ENCODE assay signal across 29 cellular contexts in the genomic region with DNA sequence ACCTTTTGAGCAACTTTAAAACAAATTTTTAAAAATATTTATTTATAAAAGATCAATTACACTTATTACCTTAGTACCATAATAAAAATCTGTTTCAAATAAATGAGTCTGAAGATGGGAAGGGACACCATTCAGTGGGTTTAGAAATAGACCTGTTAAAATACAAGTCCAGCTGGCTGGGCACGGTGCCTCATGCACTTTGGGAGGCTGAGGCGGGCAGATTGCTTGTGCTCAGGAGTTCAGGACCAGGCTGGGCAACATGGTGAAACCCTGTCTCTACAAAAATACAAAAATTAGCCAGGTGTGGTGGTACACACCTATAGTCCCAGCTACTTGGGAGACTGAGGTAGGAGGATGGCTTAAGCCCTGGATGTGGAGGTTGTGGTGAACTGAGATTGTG.
"Had no signal": no experiment of that assay in that cellular context is flagged by ENCODE, and none has a peak within 500 bp of the region (broad histone marks: within the 10 kb centered on the region; RNA-seq: fewer than 3 reads in every experiment).

No MANE protein-coding gene starts in this region.

- ATAC-seq: activated CD8-positive, alpha-beta T cell treated with anti-CD3 and anti-CD28 coated beads for 36 hours; activated naive CD4-positive, alpha-beta T cell treated with anti-CD3 and anti-CD28 coated beads, Interleukin-2, amount 50 U/mL, for 72 hours; activated T-cell treated with anti-CD3 and anti-CD28 coated beads, Interleukin-2, amount 50 U/mL, for 4 hours; activated T-cell treated with anti-CD3 and anti-CD28 coated beads, Interleukin-2, amount 50 U/mL, for 72 hours; activated T-helper 17 cell treated with anti-CD3 and anti-CD28 coated beads, Interleukin-2, amount 50 U/mL, for 72 hours had no signal

- H3K9me3 ChIP-seq: adrenal gland had no signal

- H3K4me3 ChIP-seq: adrenal gland had no signal

- H3K36me3 ChIP-seq: adrenal gland had no signal

- H3K27me3 ChIP-seq: adrenal gland had no signal

- H3K27ac ChIP-seq: adrenal gland, VCaP had no signal

- DNase-seq: activated B cell treated with CpG ODN at 0.5 μM for 24 hours; activated CD4-positive, alpha-beta memory T cell treated with anti-CD3 and anti-CD28 coated beads for 36 hours; activated CD4-positive, alpha-beta T cell treated with anti-CD3 and anti-CD28 coated beads for 4 hours; activated CD4-positive, alpha-beta T cell treated with anti-CD3 and anti-CD28 coated beads, Interleukin-2, amount 10 ng/mL, durations not matched to agents 7 days and 5 days; activated CD4-positive, CD25-positive, alpha-beta regulatory T cell treated with anti-CD3 and anti-CD28 coated beads, Interleukin-2, amount 50 U/mL, for 72 hours; activated CD8-positive, alpha-beta memory T cell treated with anti-CD3 and anti-CD28 coated beads, Interleukin-2, amount 50 U/mL, for 4 hours; activated CD8-positive, alpha-beta T cell treated with anti-CD3 and anti-CD28 coated beads for 36 hours; activated effector memory CD4-positive, alpha-beta T cell treated with anti-CD3 and anti-CD28 coated beads, Interleukin-2, amount 50 U/mL, for 16 hours; activated gamma-delta T cell treated with Interleukin-2 at 50 U/mL for 16 hours; activated naive CD4-positive, alpha-beta T cell; activated naive CD4-positive, alpha-beta T cell treated with anti-CD3 and anti-CD28 coated beads for 36 hours; activated naive CD4-positive, alpha-beta T cell treated with anti-CD3 and anti-CD28 coated beads, Interleukin-2, amount 50 U/mL, for 16 hours; activated naive CD8-positive, alpha-beta T cell treated with anti-CD3 and anti-CD28 coated beads for 36 hours; activated T-cell treated with anti-CD3 and anti-CD28 coated beads for 4 hours; activated T-cell treated with anti-CD3 and anti-CD28 coated beads, Interleukin-2, amount 50 U/mL, for 1 hour; activated T-cell treated with anti-CD3 and anti-CD28 coated beads, Interleukin-2, amount 50 U/mL, for 4 hours; activated T-cell treated with anti-CD3 and anti-CD28 coated beads, Interleukin-2, amount 50 U/mL, for 72 hours; adrenal gland; amniotic stem cell; aorta; caudate nucleus; cerebellar nuclear complex; SW 1271; T-helper 1 cell; T-helper 2 cell; T-helper 9 cell had no signal
